1 cellular context compared by ENCODE assay signal in the genomic region with DNA sequence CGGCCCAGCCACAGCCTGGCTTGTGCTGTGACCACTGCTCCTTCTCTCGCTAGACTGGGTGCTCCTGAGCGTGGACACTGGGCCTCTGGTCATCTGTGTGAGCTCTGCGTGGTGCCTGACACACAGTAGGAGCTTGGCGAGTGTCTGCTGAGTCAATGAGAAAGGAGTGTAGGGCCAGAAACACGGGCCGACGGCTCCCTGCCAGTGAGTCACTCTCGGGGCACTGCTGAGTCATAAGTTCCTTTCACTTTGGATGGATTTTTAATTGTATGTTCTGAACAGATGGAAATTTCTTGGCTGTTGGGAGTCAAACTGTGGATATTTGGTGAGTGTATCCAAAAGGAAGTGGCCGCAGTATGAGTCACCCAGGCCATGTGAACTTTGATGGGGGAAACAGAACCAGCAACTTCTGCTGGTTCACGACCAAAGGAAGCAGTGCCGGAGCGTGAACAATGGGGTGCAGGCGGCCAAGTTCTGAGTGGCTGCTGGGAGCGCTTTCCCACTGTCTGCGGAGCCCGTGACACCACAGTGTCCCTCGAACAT.
TF ChIP-seq lines count a peak whose summit lies in the region.

No MANE protein-coding gene starts in this region.

TF ChIP-seq in K562, 482 proteins besides CTCF, POLR2A, EP300 and RAD21 (continued from another document and continues in another):
- TF ChIP-seq NFATC3 (IDR thresholded peaks at IDR 0.05) (peak; percentile 94), BACH1 (tag; IDR thresholded peaks at IDR 0.05) (peak; percentile 92), NR2C2 (CRISPR knock-in tag; IDR thresholded peaks at IDR 0.05) (no peak), NR2C2 (tag; IDR thresholded peaks at IDR 0.05) (peak; percentile 84), LEF1 (IDR thresholded peaks at IDR 0.05) (peak; percentile 36; the same call in 1 of the 2 replicates), PHTF2 (CRISPR knock-in tag; IDR thresholded peaks at IDR 0.05) (no peak), ZKSCAN1 (IDR thresholded peaks at IDR 0.05; ENCODE audit: low read depth, low read length) (peak; percentile 100), PTRF (tag; IDR thresholded peaks at IDR 0.05) (no peak), TARDBP (IDR thresholded peaks at IDR 0.05) (peak; percentile 37; the same call in 1 of the 2 replicates), ZNF197 (CRISPR knock-in tag; IDR thresholded peaks at IDR 0.05; ENCODE audit: low read depth) (no peak), OTX1 (CRISPR knock-in tag; IDR thresholded peaks at IDR 0.05) (no peak), HEY1 (CRISPR knock-in tag; IDR thresholded peaks at IDR 0.05; ENCODE audit: borderline replicate concordance) (no peak), HCFC1 (IDR thresholded peaks at IDR 0.05; ENCODE audit: low read depth, low read length) (0 out of 2 replicates have a peak, but pooled peaks have one; percentile 1), CBX1 (IDR thresholded peaks at IDR 0.05; ENCODE audit: low read depth) (no peak), LCOR (CRISPR knock-in tag; IDR thresholded peaks at IDR 0.05) (no peak; the same call in 1 of the 2 replicates), NRF1 (conservative IDR thresholded peaks at IDR 0.05 in 1 of 2, IDR thresholded peaks at IDR 0.05 in 1 of 2) (peak in 1 of 2 experiments; percentile 18; a peak in 1 of 4 replicates), MCM3 (IDR thresholded peaks at IDR 0.05) (no peak), HDAC1 (IDR thresholded peaks at IDR 0.05) (peak in 1 of 2 experiments; percentile 27; a peak in 1 of 4 replicates)
- TF ChIP-seq, protein P1, sequence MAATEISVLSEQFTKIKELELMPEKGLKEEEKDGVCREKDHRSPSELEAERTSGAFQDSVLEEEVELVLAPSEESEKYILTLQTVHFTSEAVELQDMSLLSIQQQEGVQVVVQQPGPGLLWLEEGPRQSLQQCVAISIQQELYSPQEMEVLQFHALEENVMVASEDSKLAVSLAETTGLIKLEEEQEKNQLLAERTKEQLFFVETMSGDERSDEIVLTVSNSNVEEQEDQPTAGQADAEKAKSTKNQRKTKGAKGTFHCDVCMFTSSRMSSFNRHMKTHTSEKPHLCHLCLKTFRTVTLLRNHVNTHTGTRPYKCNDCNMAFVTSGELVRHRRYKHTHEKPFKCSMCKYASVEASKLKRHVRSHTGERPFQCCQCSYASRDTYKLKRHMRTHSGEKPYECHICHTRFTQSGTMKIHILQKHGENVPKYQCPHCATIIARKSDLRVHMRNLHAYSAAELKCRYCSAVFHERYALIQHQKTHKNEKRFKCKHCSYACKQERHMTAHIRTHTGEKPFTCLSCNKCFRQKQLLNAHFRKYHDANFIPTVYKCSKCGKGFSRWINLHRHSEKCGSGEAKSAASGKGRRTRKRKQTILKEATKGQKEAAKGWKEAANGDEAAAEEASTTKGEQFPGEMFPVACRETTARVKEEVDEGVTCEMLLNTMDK (IDR thresholded peaks at IDR 0.05; ENCODE audit: borderline replicate concordance, insufficient read depth, low read depth, low read length, poor library complexity, severe bottlenecking), result no peak
- TF ChIP-seq, protein P2, sequence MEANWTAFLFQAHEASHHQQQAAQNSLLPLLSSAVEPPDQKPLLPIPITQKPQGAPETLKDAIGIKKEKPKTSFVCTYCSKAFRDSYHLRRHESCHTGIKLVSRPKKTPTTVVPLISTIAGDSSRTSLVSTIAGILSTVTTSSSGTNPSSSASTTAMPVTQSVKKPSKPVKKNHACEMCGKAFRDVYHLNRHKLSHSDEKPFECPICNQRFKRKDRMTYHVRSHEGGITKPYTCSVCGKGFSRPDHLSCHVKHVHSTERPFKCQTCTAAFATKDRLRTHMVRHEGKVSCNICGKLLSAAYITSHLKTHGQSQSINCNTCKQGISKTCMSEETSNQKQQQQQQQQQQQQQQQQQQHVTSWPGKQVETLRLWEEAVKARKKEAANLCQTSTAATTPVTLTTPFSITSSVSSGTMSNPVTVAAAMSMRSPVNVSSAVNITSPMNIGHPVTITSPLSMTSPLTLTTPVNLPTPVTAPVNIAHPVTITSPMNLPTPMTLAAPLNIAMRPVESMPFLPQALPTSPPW (CRISPR knock-in tag; IDR thresholded peaks at IDR 0.05), result no peak
- TF ChIP-seq, protein P3, sequence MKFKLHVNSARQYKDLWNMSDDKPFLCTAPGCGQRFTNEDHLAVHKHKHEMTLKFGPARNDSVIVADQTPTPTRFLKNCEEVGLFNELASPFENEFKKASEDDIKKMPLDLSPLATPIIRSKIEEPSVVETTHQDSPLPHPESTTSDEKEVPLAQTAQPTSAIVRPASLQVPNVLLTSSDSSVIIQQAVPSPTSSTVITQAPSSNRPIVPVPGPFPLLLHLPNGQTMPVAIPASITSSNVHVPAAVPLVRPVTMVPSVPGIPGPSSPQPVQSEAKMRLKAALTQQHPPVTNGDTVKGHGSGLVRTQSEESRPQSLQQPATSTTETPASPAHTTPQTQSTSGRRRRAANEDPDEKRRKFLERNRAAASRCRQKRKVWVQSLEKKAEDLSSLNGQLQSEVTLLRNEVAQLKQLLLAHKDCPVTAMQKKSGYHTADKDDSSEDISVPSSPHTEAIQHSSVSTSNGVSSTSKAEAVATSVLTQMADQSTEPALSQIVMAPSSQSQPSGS (CRISPR knock-in tag; IDR thresholded peaks at IDR 0.05), result no peak
- TF ChIP-seq, protein P4, sequence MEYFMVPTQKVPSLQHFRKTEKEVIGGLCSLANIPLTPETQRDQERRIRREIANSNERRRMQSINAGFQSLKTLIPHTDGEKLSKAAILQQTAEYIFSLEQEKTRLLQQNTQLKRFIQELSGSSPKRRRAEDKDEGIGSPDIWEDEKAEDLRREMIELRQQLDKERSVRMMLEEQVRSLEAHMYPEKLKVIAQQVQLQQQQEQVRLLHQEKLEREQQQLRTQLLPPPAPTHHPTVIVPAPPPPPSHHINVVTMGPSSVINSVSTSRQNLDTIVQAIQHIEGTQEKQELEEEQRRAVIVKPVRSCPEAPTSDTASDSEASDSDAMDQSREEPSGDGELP (CRISPR knock-in tag; IDR thresholded peaks at IDR 0.05; ENCODE audit: borderline replicate concordance), result 0 out of 2 replicates have a peak, but pooled peaks have one; percentile 46
- TF ChIP-seq, protein P5, sequence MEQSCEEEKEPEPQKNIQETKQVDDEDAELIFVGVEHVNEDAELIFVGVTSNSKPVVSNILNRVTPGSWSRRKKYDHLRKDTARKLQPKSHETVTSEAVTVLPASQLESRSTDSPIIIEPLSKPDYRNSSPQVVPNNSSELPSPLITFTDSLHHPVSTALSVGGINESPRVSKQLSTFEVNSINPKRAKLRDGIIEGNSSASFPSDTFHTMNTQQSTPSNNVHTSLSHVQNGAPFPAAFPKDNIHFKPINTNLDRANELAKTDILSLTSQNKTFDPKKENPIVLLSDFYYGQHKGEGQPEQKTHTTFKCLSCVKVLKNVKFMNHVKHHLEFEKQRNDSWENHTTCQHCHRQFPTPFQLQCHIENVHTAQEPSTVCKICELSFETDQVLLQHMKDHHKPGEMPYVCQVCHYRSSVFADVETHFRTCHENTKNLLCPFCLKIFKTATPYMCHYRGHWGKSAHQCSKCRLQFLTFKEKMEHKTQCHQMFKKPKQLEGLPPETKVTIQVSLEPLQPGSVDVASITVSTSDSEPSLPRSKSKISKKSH (CRISPR knock-in tag; IDR thresholded peaks at IDR 0.05), result no peak
- TF ChIP-seq, protein P6, sequence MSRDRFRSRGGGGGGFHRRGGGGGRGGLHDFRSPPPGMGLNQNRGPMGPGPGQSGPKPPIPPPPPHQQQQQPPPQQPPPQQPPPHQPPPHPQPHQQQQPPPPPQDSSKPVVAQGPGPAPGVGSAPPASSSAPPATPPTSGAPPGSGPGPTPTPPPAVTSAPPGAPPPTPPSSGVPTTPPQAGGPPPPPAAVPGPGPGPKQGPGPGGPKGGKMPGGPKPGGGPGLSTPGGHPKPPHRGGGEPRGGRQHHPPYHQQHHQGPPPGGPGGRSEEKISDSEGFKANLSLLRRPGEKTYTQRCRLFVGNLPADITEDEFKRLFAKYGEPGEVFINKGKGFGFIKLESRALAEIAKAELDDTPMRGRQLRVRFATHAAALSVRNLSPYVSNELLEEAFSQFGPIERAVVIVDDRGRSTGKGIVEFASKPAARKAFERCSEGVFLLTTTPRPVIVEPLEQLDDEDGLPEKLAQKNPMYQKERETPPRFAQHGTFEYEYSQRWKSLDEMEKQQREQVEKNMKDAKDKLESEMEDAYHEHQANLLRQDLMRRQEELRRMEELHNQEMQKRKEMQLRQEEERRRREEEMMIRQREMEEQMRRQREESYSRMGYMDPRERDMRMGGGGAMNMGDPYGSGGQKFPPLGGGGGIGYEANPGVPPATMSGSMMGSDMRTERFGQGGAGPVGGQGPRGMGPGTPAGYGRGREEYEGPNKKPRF (IDR thresholded peaks at IDR 0.05; ENCODE audit: low read depth, low read length), result no peak
- TF ChIP-seq, protein P7, sequence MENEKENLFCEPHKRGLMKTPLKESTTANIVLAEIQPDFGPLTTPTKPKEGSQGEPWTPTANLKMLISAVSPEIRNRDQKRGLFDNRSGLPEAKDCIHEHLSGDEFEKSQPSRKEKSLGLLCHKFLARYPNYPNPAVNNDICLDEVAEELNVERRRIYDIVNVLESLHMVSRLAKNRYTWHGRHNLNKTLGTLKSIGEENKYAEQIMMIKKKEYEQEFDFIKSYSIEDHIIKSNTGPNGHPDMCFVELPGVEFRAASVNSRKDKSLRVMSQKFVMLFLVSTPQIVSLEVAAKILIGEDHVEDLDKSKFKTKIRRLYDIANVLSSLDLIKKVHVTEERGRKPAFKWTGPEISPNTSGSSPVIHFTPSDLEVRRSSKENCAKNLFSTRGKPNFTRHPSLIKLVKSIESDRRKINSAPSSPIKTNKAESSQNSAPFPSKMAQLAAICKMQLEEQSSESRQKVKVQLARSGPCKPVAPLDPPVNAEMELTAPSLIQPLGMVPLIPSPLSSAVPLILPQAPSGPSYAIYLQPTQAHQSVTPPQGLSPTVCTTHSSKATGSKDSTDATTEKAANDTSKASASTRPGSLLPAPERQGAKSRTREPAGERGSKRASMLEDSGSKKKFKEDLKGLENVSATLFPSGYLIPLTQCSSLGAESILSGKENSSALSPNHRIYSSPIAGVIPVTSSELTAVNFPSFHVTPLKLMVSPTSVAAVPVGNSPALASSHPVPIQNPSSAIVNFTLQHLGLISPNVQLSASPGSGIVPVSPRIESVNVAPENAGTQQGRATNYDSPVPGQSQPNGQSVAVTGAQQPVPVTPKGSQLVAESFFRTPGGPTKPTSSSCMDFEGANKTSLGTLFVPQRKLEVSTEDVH (IDR thresholded peaks at IDR 0.05; ENCODE audit: low read depth, partially characterized antibody), result no peak
- TF ChIP-seq, protein P8, sequence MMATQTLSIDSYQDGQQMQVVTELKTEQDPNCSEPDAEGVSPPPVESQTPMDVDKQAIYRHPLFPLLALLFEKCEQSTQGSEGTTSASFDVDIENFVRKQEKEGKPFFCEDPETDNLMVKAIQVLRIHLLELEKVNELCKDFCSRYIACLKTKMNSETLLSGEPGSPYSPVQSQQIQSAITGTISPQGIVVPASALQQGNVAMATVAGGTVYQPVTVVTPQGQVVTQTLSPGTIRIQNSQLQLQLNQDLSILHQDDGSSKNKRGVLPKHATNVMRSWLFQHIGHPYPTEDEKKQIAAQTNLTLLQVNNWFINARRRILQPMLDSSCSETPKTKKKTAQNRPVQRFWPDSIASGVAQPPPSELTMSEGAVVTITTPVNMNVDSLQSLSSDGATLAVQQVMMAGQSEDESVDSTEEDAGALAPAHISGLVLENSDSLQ (IDR thresholded peaks at IDR 0.05), result 0 out of 2 replicates have a peak, but pooled peaks have one; percentile 17
- TF ChIP-seq, protein P9, sequence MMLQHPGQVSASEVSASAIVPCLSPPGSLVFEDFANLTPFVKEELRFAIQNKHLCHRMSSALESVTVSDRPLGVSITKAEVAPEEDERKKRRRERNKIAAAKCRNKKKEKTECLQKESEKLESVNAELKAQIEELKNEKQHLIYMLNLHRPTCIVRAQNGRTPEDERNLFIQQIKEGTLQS (IDR thresholded peaks at IDR 0.05), result peak; percentile 99
- TF ChIP-seq, protein P9 (CRISPR knock-in tag; conservative IDR thresholded peaks at IDR 0.05), result peak; percentile 89
- TF ChIP-seq, protein P10, sequence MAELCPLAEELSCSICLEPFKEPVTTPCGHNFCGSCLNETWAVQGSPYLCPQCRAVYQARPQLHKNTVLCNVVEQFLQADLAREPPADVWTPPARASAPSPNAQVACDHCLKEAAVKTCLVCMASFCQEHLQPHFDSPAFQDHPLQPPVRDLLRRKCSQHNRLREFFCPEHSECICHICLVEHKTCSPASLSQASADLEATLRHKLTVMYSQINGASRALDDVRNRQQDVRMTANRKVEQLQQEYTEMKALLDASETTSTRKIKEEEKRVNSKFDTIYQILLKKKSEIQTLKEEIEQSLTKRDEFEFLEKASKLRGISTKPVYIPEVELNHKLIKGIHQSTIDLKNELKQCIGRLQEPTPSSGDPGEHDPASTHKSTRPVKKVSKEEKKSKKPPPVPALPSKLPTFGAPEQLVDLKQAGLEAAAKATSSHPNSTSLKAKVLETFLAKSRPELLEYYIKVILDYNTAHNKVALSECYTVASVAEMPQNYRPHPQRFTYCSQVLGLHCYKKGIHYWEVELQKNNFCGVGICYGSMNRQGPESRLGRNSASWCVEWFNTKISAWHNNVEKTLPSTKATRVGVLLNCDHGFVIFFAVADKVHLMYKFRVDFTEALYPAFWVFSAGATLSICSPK (IDR thresholded peaks at IDR 0.05; ENCODE audit: borderline replicate concordance), result no peak
- TF ChIP-seq, protein P11, sequence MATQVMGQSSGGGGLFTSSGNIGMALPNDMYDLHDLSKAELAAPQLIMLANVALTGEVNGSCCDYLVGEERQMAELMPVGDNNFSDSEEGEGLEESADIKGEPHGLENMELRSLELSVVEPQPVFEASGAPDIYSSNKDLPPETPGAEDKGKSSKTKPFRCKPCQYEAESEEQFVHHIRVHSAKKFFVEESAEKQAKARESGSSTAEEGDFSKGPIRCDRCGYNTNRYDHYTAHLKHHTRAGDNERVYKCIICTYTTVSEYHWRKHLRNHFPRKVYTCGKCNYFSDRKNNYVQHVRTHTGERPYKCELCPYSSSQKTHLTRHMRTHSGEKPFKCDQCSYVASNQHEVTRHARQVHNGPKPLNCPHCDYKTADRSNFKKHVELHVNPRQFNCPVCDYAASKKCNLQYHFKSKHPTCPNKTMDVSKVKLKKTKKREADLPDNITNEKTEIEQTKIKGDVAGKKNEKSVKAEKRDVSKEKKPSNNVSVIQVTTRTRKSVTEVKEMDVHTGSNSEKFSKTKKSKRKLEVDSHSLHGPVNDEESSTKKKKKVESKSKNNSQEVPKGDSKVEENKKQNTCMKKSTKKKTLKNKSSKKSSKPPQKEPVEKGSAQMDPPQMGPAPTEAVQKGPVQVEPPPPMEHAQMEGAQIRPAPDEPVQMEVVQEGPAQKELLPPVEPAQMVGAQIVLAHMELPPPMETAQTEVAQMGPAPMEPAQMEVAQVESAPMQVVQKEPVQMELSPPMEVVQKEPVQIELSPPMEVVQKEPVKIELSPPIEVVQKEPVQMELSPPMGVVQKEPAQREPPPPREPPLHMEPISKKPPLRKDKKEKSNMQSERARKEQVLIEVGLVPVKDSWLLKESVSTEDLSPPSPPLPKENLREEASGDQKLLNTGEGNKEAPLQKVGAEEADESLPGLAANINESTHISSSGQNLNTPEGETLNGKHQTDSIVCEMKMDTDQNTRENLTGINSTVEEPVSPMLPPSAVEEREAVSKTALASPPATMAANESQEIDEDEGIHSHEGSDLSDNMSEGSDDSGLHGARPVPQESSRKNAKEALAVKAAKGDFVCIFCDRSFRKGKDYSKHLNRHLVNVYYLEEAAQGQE (CRISPR knock-in tag; IDR thresholded peaks at IDR 0.05; ENCODE audit: low read depth), result no peak
- TF ChIP-seq, protein P12, sequence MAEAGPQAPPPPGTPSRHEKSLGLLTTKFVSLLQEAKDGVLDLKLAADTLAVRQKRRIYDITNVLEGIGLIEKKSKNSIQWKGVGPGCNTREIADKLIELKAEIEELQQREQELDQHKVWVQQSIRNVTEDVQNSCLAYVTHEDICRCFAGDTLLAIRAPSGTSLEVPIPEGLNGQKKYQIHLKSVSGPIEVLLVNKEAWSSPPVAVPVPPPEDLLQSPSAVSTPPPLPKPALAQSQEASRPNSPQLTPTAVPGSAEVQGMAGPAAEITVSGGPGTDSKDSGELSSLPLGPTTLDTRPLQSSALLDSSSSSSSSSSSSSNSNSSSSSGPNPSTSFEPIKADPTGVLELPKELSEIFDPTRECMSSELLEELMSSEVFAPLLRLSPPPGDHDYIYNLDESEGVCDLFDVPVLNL (CRISPR knock-in tag; IDR thresholded peaks at IDR 0.05; ENCODE audit: low read depth), result no peak
